ENCODE assay signal across 1 cellular context in the genomic region with DNA sequence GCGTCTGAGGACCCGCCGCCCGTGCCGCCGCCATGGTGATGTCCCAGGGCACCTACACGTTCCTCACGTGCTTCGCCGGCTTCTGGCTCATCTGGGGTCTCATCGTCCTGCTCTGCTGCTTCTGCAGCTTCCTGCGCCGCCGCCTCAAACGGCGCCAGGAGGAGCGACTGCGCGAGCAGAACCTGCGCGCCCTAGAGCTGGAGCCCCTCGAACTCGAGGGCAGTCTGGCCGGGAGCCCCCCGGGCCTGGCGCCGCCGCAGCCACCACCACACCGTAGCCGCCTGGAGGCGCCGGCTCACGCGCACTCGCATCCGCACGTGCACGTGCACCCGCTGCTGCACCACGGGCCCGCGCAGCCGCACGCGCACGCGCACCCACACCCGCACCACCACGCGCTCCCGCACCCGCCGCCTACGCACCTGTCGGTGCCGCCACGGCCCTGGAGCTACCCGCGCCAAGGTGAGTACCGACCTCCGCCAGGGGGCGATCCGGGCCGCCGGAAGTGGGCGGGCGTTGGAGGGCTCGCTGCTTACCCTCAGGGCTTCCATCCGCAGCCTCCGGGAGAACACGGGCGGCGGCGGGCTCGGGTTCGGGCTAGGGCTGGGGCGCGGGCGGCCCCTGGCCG.
TF ChIP-seq lines count a peak whose summit lies in the region.

No MANE protein-coding gene starts in this region.

TF ChIP-seq in HEK293, 187 proteins besides CTCF, POLR2A, EP300 and RAD21 (continued from another document):
- peak; percentile 98 for TF ChIP-seq ZEB2 (tag by site-specific recombination; IDR thresholded peaks at IDR 0.05)
- no peak for TF ChIP-seq KLF9 (tag by site-specific recombination; IDR thresholded peaks at IDR 0.05; ENCODE audit: low read depth)
- TF ChIP-seq ZNF521 (tag by site-specific recombination; IDR thresholded peaks at IDR 0.05) = no peak
- TF ChIP-seq ZNF157 (tag by site-specific recombination; IDR thresholded peaks at IDR 0.05) = no peak
